In the genomic region with DNA sequence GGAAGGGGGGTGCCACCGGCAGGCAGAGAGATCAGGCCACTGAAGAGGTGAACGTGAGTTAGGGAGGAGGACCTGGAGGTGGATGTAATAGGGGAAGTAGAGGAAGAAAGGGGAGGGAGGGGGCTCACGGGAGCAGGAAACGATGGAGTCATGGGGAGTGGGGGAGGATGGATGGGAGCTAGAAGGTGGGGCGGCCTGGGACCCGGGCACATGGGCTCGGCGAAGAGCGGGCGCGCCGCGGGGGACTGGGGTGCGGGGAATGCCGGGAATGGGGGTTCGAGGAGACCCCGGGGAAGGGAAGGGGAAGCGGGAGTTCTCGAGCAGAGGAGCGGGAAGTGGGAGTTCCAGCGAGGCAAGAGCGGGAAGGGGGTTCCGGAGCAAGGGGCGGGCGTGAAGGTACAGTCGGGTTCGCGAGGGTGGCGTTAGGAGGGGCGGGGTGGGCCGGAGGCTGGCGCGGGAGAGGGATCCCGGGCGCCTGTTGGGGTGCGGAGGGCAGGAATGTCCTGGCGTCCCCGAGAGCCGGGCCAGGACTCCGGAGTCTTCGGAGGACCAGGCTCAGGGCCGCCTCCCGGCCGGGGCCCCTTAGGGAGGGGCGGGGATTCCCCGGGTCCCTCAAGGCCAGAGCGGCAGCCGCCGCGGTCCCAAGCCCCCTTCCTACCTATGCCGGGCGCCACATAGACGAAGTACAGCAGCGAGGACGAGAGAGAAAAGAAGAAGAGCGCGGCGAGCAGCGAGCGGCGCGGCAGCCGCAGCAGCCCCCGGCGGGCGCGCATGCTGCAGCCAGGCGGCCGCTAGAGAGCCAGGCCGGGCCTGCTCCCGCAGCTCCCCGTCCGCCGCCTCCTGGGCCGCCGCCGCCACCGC, we compare ENCODE assay signal across 1 cellular context.
TF ChIP-seq lines count a peak whose summit lies in the region.

No MANE protein-coding gene starts in this region.

TF ChIP-seq in HepG2, 621 proteins besides CTCF, POLR2A, EP300 and RAD21 (continued from another document and continues in another):
- TF ChIP-seq, protein P1, sequence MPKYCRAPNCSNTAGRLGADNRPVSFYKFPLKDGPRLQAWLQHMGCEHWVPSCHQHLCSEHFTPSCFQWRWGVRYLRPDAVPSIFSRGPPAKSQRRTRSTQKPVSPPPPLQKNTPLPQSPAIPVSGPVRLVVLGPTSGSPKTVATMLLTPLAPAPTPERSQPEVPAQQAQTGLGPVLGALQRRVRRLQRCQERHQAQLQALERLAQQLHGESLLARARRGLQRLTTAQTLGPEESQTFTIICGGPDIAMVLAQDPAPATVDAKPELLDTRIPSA (CRISPR knock-in tag; IDR thresholded peaks at IDR 0.05; ENCODE audit: borderline replicate concordance) = no peak; the same call in 1 of the 2 replicates
- TF ChIP-seq ZNF850 (CRISPR knock-in tag; conservative IDR thresholded peaks at IDR 0.05) (no peak), SALL2 (CRISPR knock-in tag; IDR thresholded peaks at IDR 0.05) (peak; percentile 27; the same call in 1 of the 2 replicates), TCF12 (IDR thresholded peaks at IDR 0.05) (no peak), TCF12 (CRISPR knock-in tag; IDR thresholded peaks at IDR 0.05) (no peak), RELA (CRISPR knock-in tag; IDR thresholded peaks at IDR 0.05) (no peak), ZNF350 (CRISPR knock-in tag; IDR thresholded peaks at IDR 0.05; ENCODE audit: borderline replicate concordance, low read depth) (0 out of 2 replicates have a peak, but pooled peaks have one; percentile 41), ZNF7 (CRISPR knock-in tag; IDR thresholded peaks at IDR 0.05) (no peak), SRSF1 (optimal IDR thresholded peaks at IDR 0.05; ENCODE audit: low read depth, low read length) (no peak), ESRRA (CRISPR knock-in tag; IDR thresholded peaks at IDR 0.05; ENCODE audit: low read depth) (no peak), ZNF546 (CRISPR knock-in tag; conservative IDR thresholded peaks at IDR 0.05) (no peak), BHLHE40 (IDR thresholded peaks at IDR 0.05; ENCODE audit: low read length) (no peak), HOXA3 (CRISPR knock-in tag; IDR thresholded peaks at IDR 0.05) (0 out of 2 replicates have a peak, but pooled peaks have one; percentile 8), ATF7-NPFF (CRISPR knock-in tag; IDR thresholded peaks at IDR 0.05; ENCODE audit: low read depth) (peak; percentile 5; the same call in 1 of the 2 replicates), EHMT2 (IDR thresholded peaks at IDR 0.05; ENCODE audit: borderline replicate concordance, low read depth, low read length) (no peak), ZNF782 (CRISPR knock-in tag; IDR thresholded peaks at IDR 0.05; ENCODE audit: borderline replicate concordance) (0 out of 2 replicates have a peak, but pooled peaks have one; percentile 41), CHD4 (IDR thresholded peaks at IDR 0.05; ENCODE audit: borderline replicate concordance, low read length) (no peak), SRSF9 (IDR thresholded peaks at IDR 0.05; ENCODE audit: borderline replicate concordance, insufficient read depth, low read depth, low read length, poor library complexity, severe bottlenecking) (no peak), ZNF274 (CRISPR knock-in tag; IDR thresholded peaks at IDR 0.05) (peak; percentile 64; the same call in 1 of the 2 replicates), PCBP2 (optimal IDR thresholded peaks at IDR 0.05; ENCODE audit: low read depth, low read length, poor library complexity, severe bottlenecking) (no peak), CAMTA2 (CRISPR knock-in tag; IDR thresholded peaks at IDR 0.05; ENCODE audit: borderline replicate concordance) (0 out of 2 replicates have a peak, but pooled peaks have one; percentile 75), ZBTB20 (CRISPR knock-in tag; IDR thresholded peaks at IDR 0.05; ENCODE audit: borderline replicate concordance, low read depth) (no peak; the same call in 1 of the 2 replicates), ZNF235 (CRISPR knock-in tag; IDR thresholded peaks at IDR 0.05; ENCODE audit: borderline replicate concordance) (no peak), ZNF772 (CRISPR knock-in tag; IDR thresholded peaks at IDR 0.05) (peak; percentile 4; the same call in 1 of the 2 replicates), MTF2 (CRISPR knock-in tag; IDR thresholded peaks at IDR 0.05; ENCODE audit: borderline replicate concordance) (no peak), KDM1A (CRISPR knock-in tag; IDR thresholded peaks at IDR 0.05) (no peak)
- TF ChIP-seq, protein P2, sequence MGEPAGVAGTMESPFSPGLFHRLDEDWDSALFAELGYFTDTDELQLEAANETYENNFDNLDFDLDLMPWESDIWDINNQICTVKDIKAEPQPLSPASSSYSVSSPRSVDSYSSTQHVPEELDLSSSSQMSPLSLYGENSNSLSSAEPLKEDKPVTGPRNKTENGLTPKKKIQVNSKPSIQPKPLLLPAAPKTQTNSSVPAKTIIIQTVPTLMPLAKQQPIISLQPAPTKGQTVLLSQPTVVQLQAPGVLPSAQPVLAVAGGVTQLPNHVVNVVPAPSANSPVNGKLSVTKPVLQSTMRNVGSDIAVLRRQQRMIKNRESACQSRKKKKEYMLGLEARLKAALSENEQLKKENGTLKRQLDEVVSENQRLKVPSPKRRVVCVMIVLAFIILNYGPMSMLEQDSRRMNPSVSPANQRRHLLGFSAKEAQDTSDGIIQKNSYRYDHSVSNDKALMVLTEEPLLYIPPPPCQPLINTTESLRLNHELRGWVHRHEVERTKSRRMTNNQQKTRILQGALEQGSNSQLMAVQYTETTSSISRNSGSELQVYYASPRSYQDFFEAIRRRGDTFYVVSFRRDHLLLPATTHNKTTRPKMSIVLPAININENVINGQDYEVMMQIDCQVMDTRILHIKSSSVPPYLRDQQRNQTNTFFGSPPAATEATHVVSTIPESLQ (CRISPR knock-in tag; conservative IDR thresholded peaks at IDR 0.05) = no peak
- TF ChIP-seq, protein P3, sequence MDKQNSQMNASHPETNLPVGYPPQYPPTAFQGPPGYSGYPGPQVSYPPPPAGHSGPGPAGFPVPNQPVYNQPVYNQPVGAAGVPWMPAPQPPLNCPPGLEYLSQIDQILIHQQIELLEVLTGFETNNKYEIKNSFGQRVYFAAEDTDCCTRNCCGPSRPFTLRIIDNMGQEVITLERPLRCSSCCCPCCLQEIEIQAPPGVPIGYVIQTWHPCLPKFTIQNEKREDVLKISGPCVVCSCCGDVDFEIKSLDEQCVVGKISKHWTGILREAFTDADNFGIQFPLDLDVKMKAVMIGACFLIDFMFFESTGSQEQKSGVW (CRISPR knock-in tag; IDR thresholded peaks at IDR 0.05; ENCODE audit: borderline replicate concordance) = 0 out of 2 replicates have a peak, but pooled peaks have one; percentile 32
- TF ChIP-seq, protein P4, sequence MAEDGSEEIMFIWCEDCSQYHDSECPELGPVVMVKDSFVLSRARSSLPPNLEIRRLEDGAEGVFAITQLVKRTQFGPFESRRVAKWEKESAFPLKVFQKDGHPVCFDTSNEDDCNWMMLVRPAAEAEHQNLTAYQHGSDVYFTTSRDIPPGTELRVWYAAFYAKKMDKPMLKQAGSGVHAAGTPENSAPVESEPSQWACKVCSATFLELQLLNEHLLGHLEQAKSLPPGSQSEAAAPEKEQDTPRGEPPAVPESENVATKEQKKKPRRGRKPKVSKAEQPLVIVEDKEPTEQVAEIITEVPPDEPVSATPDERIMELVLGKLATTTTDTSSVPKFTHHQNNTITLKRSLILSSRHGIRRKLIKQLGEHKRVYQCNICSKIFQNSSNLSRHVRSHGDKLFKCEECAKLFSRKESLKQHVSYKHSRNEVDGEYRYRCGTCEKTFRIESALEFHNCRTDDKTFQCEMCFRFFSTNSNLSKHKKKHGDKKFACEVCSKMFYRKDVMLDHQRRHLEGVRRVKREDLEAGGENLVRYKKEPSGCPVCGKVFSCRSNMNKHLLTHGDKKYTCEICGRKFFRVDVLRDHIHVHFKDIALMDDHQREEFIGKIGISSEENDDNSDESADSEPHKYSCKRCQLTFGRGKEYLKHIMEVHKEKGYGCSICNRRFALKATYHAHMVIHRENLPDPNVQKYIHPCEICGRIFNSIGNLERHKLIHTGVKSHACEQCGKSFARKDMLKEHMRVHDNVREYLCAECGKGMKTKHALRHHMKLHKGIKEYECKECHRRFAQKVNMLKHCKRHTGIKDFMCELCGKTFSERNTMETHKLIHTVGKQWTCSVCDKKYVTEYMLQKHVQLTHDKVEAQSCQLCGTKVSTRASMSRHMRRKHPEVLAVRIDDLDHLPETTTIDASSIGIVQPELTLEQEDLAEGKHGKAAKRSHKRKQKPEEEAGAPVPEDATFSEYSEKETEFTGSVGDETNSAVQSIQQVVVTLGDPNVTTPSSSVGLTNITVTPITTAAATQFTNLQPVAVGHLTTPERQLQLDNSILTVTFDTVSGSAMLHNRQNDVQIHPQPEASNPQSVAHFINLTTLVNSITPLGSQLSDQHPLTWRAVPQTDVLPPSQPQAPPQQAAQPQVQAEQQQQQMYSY (CRISPR knock-in tag; IDR thresholded peaks at IDR 0.05) = peak; percentile 68
- TF ChIP-seq, protein P5, sequence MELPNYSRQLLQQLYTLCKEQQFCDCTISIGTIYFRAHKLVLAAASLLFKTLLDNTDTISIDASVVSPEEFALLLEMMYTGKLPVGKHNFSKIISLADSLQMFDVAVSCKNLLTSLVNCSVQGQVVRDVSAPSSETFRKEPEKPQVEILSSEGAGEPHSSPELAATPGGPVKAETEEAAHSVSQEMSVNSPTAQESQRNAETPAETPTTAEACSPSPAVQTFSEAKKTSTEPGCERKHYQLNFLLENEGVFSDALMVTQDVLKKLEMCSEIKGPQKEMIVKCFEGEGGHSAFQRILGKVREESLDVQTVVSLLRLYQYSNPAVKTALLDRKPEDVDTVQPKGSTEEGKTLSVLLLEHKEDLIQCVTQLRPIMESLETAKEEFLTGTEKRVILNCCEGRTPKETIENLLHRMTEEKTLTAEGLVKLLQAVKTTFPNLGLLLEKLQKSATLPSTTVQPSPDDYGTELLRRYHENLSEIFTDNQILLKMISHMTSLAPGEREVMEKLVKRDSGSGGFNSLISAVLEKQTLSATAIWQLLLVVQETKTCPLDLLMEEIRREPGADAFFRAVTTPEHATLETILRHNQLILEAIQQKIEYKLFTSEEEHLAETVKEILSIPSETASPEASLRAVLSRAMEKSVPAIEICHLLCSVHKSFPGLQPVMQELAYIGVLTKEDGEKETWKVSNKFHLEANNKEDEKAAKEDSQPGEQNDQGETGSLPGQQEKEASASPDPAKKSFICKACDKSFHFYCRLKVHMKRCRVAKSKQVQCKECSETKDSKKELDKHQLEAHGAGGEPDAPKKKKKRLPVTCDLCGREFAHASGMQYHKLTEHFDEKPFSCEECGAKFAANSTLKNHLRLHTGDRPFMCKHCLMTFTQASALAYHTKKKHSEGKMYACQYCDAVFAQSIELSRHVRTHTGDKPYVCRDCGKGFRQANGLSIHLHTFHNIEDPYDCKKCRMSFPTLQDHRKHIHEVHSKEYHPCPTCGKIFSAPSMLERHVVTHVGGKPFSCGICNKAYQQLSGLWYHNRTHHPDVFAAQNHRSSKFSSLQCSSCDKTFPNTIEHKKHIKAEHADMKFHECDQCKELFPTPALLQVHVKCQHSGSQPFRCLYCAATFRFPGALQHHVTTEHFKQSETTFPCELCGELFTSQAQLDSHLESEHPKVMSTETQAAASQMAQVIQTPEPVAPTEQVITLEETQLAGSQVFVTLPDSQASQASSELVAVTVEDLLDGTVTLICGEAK (IDR thresholded peaks at IDR 0.05) = no peak
- TF ChIP-seq, protein P5 (CRISPR knock-in tag; IDR thresholded peaks at IDR 0.05) = 0 out of 2 replicates have a peak, but pooled peaks have one; percentile 20
- TF ChIP-seq, protein P6, sequence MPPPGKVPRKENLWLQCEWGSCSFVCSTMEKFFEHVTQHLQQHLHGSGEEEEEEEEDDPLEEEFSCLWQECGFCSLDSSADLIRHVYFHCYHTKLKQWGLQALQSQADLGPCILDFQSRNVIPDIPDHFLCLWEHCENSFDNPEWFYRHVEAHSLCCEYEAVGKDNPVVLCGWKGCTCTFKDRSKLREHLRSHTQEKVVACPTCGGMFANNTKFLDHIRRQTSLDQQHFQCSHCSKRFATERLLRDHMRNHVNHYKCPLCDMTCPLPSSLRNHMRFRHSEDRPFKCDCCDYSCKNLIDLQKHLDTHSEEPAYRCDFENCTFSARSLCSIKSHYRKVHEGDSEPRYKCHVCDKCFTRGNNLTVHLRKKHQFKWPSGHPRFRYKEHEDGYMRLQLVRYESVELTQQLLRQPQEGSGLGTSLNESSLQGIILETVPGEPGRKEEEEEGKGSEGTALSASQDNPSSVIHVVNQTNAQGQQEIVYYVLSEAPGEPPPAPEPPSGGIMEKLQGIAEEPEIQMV (CRISPR knock-in tag; IDR thresholded peaks at IDR 0.05; ENCODE audit: low read depth) = 0 out of 2 replicates have a peak, but pooled peaks have one; percentile 35
- TF ChIP-seq, protein P7, sequence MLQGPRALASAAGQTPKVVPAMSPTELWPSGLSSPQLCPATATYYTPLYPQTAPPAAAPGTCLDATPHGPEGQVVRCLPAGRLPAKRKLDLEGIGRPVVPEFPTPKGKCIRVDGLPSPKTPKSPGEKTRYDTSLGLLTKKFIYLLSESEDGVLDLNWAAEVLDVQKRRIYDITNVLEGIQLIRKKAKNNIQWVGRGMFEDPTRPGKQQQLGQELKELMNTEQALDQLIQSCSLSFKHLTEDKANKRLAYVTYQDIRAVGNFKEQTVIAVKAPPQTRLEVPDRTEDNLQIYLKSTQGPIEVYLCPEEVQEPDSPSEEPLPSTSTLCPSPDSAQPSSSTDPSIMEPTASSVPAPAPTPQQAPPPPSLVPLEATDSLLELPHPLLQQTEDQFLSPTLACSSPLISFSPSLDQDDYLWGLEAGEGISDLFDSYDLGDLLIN (CRISPR knock-in tag; IDR thresholded peaks at IDR 0.05; ENCODE audit: borderline replicate concordance) = 0 out of 2 replicates have a peak, but pooled peaks have one; percentile 75
